In the genomic region with DNA sequence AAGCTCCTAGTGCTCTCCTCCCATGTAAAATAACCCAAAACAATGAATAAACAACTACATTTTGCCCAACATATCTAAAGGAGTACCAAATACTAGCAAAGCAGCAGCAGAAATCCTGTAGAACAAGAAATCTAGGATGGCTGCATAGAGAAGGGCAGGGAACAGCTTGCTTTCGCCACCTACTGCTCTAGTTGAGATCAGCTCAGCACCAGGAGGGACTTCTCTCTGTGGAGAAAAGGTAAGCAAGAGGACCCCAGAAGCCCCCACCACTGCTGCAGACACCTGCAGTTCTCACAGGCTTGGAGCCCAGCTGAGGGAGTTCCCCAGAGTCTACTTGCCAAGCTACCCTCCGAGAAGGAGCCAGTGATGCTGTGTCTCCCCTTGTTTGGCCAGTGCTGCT, we compare ENCODE assay signal across 28 cellular contexts.
A peak's percentile ranks its signal among the peaks of the same experiment; 100 is the strongest.
DNase-seq lines count a peak whose midpoint lies in the region; ATAC-seq and TF ChIP-seq lines count a peak whose summit lies in the region.
"Had no signal": no experiment of that assay in that cellular context is flagged by ENCODE, and none has a peak within 500 bp of the region (broad histone marks: within the 10 kb centered on the region; RNA-seq: fewer than 3 reads in every experiment).

No MANE protein-coding gene starts in this region.

- ATAC-seq in WTC11 = peak; percentile 92
- no peak for ATAC-seq in GM19463 (IDR thresholded peaks at IDR 0.05; ENCODE audit: unreplicated experiment)
- ATAC-seq in GM18505 (IDR thresholded peaks at IDR 0.05; ENCODE audit: unreplicated experiment) = no peak
- ATAC-seq: activated naive CD8-positive, alpha-beta T cell treated with anti-CD3 and anti-CD28 coated beads, Interleukin-2, amount 50 U/mL, for 24 hours; heart right ventricle had no signal

- no peak overlapping the region for H3K4me2 ChIP-seq in hepatocyte
- H3K4me2 ChIP-seq: smooth muscle cell had no signal

- H3K9me2 ChIP-seq in hepatocyte (replicated peaks; ENCODE audit: insufficient read depth) = no peaks in the 10 kb centered on the region

- H2AFZ ChIP-seq in hepatocyte = no peak overlapping the region

- no peaks in the 10 kb centered on the region for H3K27me3 Mint-ChIP-seq in WTC11 (ENCODE audit: low read depth)
- H3K27me3 Mint-ChIP-seq in type B pancreatic cell = no peaks in the 10 kb centered on the region
- H3K27me3 Mint-ChIP-seq: activated naive CD8-positive, alpha-beta T cell treated with anti-CD3 and anti-CD28 coated beads, Interleukin-2, amount 50 U/mL, for 24 hours; CD4-positive, CD25-positive, alpha-beta regulatory T cell had no signal

- peaks cover 9% of the 10 kb centered on the region; the same call in 1 of the 2 replicates for H3K9me3 Mint-ChIP-seq in WTC11
- H3K9me3 Mint-ChIP-seq in type B pancreatic cell = peaks cover 16% of the 10 kb centered on the region

- H3K4me3 ChIP-seq in hepatocyte = no peak overlapping the region
- H3K4me3 ChIP-seq: breast epithelium, heart right ventricle, lung, smooth muscle cell, thoracic aorta had no signal

- no peaks in the 10 kb centered on the region for H3K9me3 ChIP-seq in hepatocyte (ENCODE audit: low read depth)
- H3K9me3 ChIP-seq: neutrophil, thoracic aorta had no signal

- H3K4me3 Mint-ChIP-seq in WTC11 (no peak overlapping the region), type B pancreatic cell (no peak overlapping the region)
- H3K4me3 Mint-ChIP-seq: activated naive CD8-positive, alpha-beta T cell treated with anti-CD3 and anti-CD28 coated beads, Interleukin-2, amount 50 U/mL, for 24 hours; CD4-positive, CD25-positive, alpha-beta regulatory T cell; HFFc6 had no signal

- no peaks in the 10 kb centered on the region for H3K27me3 ChIP-seq in hepatocyte
- H3K27me3 ChIP-seq: breast epithelium, heart right ventricle, neutrophil had no signal

- no peaks in the 10 kb centered on the region for H3K79me2 ChIP-seq in hepatocyte

- 85% methylated on average over 2 of the region's 2 CpGs for WGBS in hepatocyte (ENCODE audit: low lambda C conversion rate, missing lambda C conversion rate)

- TF ChIP-seq CTCF in WTC11 (IDR thresholded peaks at IDR 0.05) (no peak), hepatocyte (IDR thresholded peaks at IDR 0.05; ENCODE audit: poor library complexity) (no peak), GM10266 (IDR thresholded peaks at IDR 0.05; ENCODE audit: control insufficient read depth, insufficient read depth, low read depth, missing control alignments) (no peak), type B pancreatic cell (conservative IDR thresholded peaks at IDR 0.05) (no peak)

- H3K27ac ChIP-seq in hepatocyte = no peak overlapping the region
- H3K27ac ChIP-seq: breast epithelium, heart right ventricle, neutrophil, thoracic aorta had no signal

- TF ChIP-seq POLR2A in GM18505 (IDR thresholded peaks at IDR 0.05; ENCODE audit: borderline replicate concordance, extremely low read depth, insufficient read depth, insufficient read length) = no peak

- H3K27ac Mint-ChIP-seq in WTC11 = no peak overlapping the region
- no peak overlapping the region for H3K27ac Mint-ChIP-seq in type B pancreatic cell
- H3K27ac Mint-ChIP-seq: activated naive CD8-positive, alpha-beta T cell treated with anti-CD3 and anti-CD28 coated beads, Interleukin-2, amount 50 U/mL, for 24 hours; CD4-positive, CD25-positive, alpha-beta regulatory T cell; HFFc6 had no signal

- H4K20me1 ChIP-seq in hepatocyte (ENCODE audit: insufficient read depth, poor library complexity, severe bottlenecking) = no peaks in the 10 kb centered on the region

- H3K36me3 Mint-ChIP-seq in WTC11 (peaks cover 7% of the 10 kb centered on the region; the same call in 1 of the 2 replicates), type B pancreatic cell (peaks cover 4% of the 10 kb centered on the region)
- H3K36me3 Mint-ChIP-seq: CD4-positive, CD25-positive, alpha-beta regulatory T cell had no signal

- CTCF ChIA-PET in WTC11 (lab: Charles Lee) = interaction anchor here (0.6 to 2.3 kb wide), 3 partner anchors 14 to 172 kb away, joined by 4 to 8 read pairs (median 6); no protein-coding TSS in a partner anchor

- no peaks in the 10 kb centered on the region for H3K4me1 ChIP-seq in hepatocyte (ENCODE audit: insufficient read depth)
- H3K4me1 ChIP-seq: breast epithelium, heart right ventricle had no signal

- peak; percentile 10 for DNase-seq in HuH-7 (ENCODE audit: low spot score)
- DNase-seq in WTC11 (ENCODE audit: low spot score) = peak; percentile 17
- peak; percentile 10 for DNase-seq in hepatocyte (ENCODE audit: low spot score)
- DNase-seq in renal cortical epithelial cell (ENCODE audit: low read depth) = peak; percentile 46
- no peak for DNase-seq in GM10266 (ENCODE audit: extremely low spot score)
- no peak for DNase-seq in type B pancreatic cell (ENCODE audit: extremely low spot score, unreplicated experiment)
- DNase-seq: activated CD4-positive, alpha-beta T cell treated with anti-CD3 and anti-CD28 coated beads, Interleukin-2, amount 50 U/mL, for 48 hours; activated CD4-positive, CD25-positive, alpha-beta regulatory T cell; activated CD8-positive, alpha-beta memory T cell treated with anti-CD3 and anti-CD28 coated beads, Interleukin-2, amount 50 U/mL, for 48 hours; activated naive CD8-positive, alpha-beta T cell treated with anti-CD3 and anti-CD28 coated beads, Interleukin-2, amount 50 U/mL, for 24 hours; CD4-positive, CD25-positive, alpha-beta regulatory T cell; cortex of kidney; DMS153; GF-D8; heart right ventricle; HFFc6; NCI-H1105; NCI-H2107; NK-92 treated with Interleukin-12 subunit alpha and Interleukin-12 subunit beta, amount 100 ng/mL, for 24 hours; stimulated activated naive CD4-positive, alpha-beta T cell; T-helper 9 cell had no signal

- POLR2A ChIA-PET in WTC11 (lab: Charles Lee) = no interaction called here

- H3K4me1 Mint-ChIP-seq in WTC11 = peaks cover 5% of the 10 kb centered on the region; the same call in 1 of the 2 replicates
- peaks cover 5% of the 10 kb centered on the region for H3K4me1 Mint-ChIP-seq in type B pancreatic cell (ENCODE audit: unreplicated experiment)
- H3K4me1 Mint-ChIP-seq: activated naive CD8-positive, alpha-beta T cell treated with anti-CD3 and anti-CD28 coated beads, Interleukin-2, amount 50 U/mL, for 24 hours; CD4-positive, CD25-positive, alpha-beta regulatory T cell had no signal

- no peaks in the 10 kb centered on the region for H3K36me3 ChIP-seq in hepatocyte (replicated peaks; ENCODE audit: insufficient read depth, low read depth)
- H3K36me3 ChIP-seq: breast epithelium, heart right ventricle, neutrophil, thoracic aorta had no signal

TF ChIP-seq in WTC11, 78 proteins besides CTCF, POLR2A, EP300 and RAD21 (continues in another document):
- TF ChIP-seq NR1H2 (CRISPR knock-in tag; IDR thresholded peaks at IDR 0.05) = no peak
- TF ChIP-seq ATF1 (CRISPR knock-in tag; IDR thresholded peaks at IDR 0.05) = no peak
- no peak for TF ChIP-seq AFF4 (CRISPR knock-in tag; IDR thresholded peaks at IDR 0.05; ENCODE audit: borderline replicate concordance)
- TF ChIP-seq TEAD1 (CRISPR knock-in tag; IDR thresholded peaks at IDR 0.05) = no peak
- TF ChIP-seq GTF2I (CRISPR knock-in tag; conservative IDR thresholded peaks at IDR 0.05) = no peak
- no peak for TF ChIP-seq SMAD4 (CRISPR knock-in tag; IDR thresholded peaks at IDR 0.05)
- no peak for TF ChIP-seq ZNF219 (CRISPR knock-in tag; IDR thresholded peaks at IDR 0.05; ENCODE audit: borderline replicate concordance)
- no peak for TF ChIP-seq ZNF512 (CRISPR knock-in tag; IDR thresholded peaks at IDR 0.05; ENCODE audit: borderline replicate concordance)

Comparison
In these comparisons a context has a peak if more than half of its experiments do, and no peak if none do; other contexts are left out.
1. DNase-seq: peak in HuH-7 (single experiment), WTC11 (single experiment), hepatocyte (single experiment) and renal cortical epithelial cell (single experiment); none in GM10266 (single experiment) and type B pancreatic cell (single experiment).